Comparison of ENCODE assay signal across 1 cellular context in genomic region chr2:171389325-171389724, GRCh38.
A peak's percentile ranks its signal among the peaks of the same experiment; 100 is the strongest.
TF ChIP-seq lines count a peak whose summit lies in the region.

No MANE protein-coding gene starts in this region.

TF ChIP-seq in GM12878, 131 proteins besides CTCF, POLR2A, EP300 and RAD21 (continues in another document):
- TF ChIP-seq MAX (IDR thresholded peaks at IDR 0.05; ENCODE audit: low read depth, low read length), result no peak
- no peak for TF ChIP-seq TARDBP (IDR thresholded peaks at IDR 0.05; ENCODE audit: borderline replicate concordance)
- TF ChIP-seq CBFB (IDR thresholded peaks at IDR 0.05; ENCODE audit: low read depth), result 0 out of 2 replicates have a peak, but pooled peaks have one; percentile 25
- TF ChIP-seq RELB (IDR thresholded peaks at IDR 0.05; ENCODE audit: low read depth), result no peak
- TF ChIP-seq, protein P1, sequence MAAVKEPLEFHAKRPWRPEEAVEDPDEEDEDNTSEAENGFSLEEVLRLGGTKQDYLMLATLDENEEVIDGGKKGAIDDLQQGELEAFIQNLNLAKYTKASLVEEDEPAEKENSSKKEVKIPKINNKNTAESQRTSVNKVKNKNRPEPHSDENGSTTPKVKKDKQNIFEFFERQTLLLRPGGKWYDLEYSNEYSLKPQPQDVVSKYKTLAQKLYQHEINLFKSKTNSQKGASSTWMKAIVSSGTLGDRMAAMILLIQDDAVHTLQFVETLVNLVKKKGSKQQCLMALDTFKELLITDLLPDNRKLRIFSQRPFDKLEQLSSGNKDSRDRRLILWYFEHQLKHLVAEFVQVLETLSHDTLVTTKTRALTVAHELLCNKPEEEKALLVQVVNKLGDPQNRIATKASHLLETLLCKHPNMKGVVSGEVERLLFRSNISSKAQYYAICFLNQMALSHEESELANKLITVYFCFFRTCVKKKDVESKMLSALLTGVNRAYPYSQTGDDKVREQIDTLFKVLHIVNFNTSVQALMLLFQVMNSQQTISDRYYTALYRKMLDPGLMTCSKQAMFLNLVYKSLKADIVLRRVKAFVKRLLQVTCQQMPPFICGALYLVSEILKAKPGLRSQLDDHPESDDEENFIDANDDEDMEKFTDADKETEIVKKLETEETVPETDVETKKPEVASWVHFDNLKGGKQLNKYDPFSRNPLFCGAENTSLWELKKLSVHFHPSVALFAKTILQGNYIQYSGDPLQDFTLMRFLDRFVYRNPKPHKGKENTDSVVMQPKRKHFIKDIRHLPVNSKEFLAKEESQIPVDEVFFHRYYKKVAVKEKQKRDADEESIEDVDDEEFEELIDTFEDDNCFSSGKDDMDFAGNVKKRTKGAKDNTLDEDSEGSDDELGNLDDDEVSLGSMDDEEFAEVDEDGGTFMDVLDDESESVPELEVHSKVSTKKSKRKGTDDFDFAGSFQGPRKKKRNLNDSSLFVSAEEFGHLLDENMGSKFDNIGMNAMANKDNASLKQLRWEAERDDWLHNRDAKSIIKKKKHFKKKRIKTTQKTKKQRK (IDR thresholded peaks at IDR 0.05; ENCODE audit: low read depth, low read length), result no peak
- TF ChIP-seq, protein P2, sequence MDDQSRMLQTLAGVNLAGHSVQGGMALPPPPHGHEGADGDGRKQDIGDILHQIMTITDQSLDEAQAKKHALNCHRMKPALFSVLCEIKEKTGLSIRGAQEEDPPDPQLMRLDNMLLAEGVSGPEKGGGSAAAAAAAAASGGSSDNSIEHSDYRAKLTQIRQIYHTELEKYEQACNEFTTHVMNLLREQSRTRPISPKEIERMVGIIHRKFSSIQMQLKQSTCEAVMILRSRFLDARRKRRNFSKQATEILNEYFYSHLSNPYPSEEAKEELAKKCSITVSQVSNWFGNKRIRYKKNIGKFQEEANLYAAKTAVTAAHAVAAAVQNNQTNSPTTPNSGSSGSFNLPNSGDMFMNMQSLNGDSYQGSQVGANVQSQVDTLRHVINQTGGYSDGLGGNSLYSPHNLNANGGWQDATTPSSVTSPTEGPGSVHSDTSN (IDR thresholded peaks at IDR 0.05; ENCODE audit: insufficient replicate concordance, low read depth, low read length), result no peak
- no peak for TF ChIP-seq ASH2L (IDR thresholded peaks at IDR 0.05; ENCODE audit: borderline replicate concordance, low read depth)
- no peak for TF ChIP-seq SMAD5 (IDR thresholded peaks at IDR 0.05; ENCODE audit: low read depth)
- TF ChIP-seq MEF2A (IDR thresholded peaks at IDR 0.05; ENCODE audit: insufficient read depth, low read depth, low read length), result 0 out of 2 replicates have a peak, but pooled peaks have one; percentile 2
- TF ChIP-seq EED (IDR thresholded peaks at IDR 0.05; ENCODE audit: low read depth), result peak; percentile 78
- TF ChIP-seq POLR2AphosphoS2 (IDR thresholded peaks at IDR 0.05; ENCODE audit: low read depth, low read length), result no peak
- no peak for TF ChIP-seq ZNF687 (IDR thresholded peaks at IDR 0.05)
- no peak for TF ChIP-seq NR2C1 (IDR thresholded peaks at IDR 0.05)
- no peak for TF ChIP-seq TCF12 (IDR thresholded peaks at IDR 0.05; ENCODE audit: low read depth, low read length)
- no peak for TF ChIP-seq ZBED1 (IDR thresholded peaks at IDR 0.05; ENCODE audit: borderline replicate concordance)
- TF ChIP-seq, protein P3, sequence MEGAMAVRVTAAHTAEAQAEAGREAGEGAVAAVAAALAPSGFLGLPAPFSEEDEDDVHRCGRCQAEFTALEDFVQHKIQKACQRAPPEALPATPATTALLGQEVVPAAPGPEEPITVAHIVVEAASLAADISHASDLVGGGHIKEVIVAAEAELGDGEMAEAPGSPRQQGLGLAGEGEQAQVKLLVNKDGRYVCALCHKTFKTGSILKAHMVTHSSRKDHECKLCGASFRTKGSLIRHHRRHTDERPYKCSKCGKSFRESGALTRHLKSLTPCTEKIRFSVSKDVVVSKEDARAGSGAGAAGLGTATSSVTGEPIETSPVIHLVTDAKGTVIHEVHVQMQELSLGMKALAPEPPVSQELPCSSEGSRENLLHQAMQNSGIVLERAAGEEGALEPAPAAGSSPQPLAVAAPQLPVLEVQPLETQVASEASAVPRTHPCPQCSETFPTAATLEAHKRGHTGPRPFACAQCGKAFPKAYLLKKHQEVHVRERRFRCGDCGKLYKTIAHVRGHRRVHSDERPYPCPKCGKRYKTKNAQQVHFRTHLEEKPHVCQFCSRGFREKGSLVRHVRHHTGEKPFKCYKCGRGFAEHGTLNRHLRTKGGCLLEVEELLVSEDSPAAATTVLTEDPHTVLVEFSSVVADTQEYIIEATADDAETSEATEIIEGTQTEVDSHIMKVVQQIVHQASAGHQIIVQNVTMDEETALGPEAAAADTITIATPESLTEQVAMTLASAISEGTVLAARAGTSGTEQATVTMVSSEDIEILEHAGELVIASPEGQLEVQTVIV (IDR thresholded peaks at IDR 0.05; ENCODE audit: borderline replicate concordance, partially characterized antibody), result no peak
- no peak for TF ChIP-seq DPF2 (IDR thresholded peaks at IDR 0.05)
- no peak for TF ChIP-seq SIN3A (IDR thresholded peaks at IDR 0.05; ENCODE audit: low read depth, low read length)
- TF ChIP-seq RAD51 (IDR thresholded peaks at IDR 0.05), result no peak
- TF ChIP-seq PAX8 (IDR thresholded peaks at IDR 0.05), result peak; percentile 97
- TF ChIP-seq ZNF384 (IDR thresholded peaks at IDR 0.05; ENCODE audit: borderline replicate concordance, low read depth, low read length), result peak; percentile 76; the same call in 1 of the 2 replicates
- peak; percentile 33; the same call in 1 of the 2 replicates for TF ChIP-seq FOXM1 (IDR thresholded peaks at IDR 0.05; ENCODE audit: low read depth, low read length)
- TF ChIP-seq ETV6 (conservative IDR thresholded peaks at IDR 0.05 in 1 of 2, IDR thresholded peaks at IDR 0.05 in 1 of 2; ENCODE audit: borderline replicate concordance in 1 of 2, low read depth in 1 of 2), result no peak
- TF ChIP-seq NFXL1 (IDR thresholded peaks at IDR 0.05; ENCODE audit: borderline replicate concordance), result no peak
- TF ChIP-seq HCFC1 (IDR thresholded peaks at IDR 0.05; ENCODE audit: low read length), result no peak
- TF ChIP-seq TCF7 (IDR thresholded peaks at IDR 0.05; ENCODE audit: borderline replicate concordance), result peak; percentile 57; the same call in 1 of the 2 replicates
- TF ChIP-seq RUNX3 (IDR thresholded peaks at IDR 0.05; ENCODE audit: low read length), result peak; percentile 82
- TF ChIP-seq LARP7 (IDR thresholded peaks at IDR 0.05), result no peak
- TF ChIP-seq, protein P4, sequence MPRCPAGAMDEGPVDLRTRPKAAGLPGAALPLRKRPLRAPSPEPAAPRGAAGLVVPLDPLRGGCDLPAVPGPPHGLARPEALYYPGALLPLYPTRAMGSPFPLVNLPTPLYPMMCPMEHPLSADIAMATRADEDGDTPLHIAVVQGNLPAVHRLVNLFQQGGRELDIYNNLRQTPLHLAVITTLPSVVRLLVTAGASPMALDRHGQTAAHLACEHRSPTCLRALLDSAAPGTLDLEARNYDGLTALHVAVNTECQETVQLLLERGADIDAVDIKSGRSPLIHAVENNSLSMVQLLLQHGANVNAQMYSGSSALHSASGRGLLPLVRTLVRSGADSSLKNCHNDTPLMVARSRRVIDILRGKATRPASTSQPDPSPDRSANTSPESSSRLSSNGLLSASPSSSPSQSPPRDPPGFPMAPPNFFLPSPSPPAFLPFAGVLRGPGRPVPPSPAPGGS (IDR thresholded peaks at IDR 0.05; ENCODE audit: borderline replicate concordance, insufficient read depth, low read depth, low read length, poor library complexity, severe bottlenecking), result no peak
- TF ChIP-seq POU2F2 (IDR thresholded peaks at IDR 0.05; ENCODE audit: borderline replicate concordance, low read depth, low read length), result no peak
- TF ChIP-seq, protein P5, sequence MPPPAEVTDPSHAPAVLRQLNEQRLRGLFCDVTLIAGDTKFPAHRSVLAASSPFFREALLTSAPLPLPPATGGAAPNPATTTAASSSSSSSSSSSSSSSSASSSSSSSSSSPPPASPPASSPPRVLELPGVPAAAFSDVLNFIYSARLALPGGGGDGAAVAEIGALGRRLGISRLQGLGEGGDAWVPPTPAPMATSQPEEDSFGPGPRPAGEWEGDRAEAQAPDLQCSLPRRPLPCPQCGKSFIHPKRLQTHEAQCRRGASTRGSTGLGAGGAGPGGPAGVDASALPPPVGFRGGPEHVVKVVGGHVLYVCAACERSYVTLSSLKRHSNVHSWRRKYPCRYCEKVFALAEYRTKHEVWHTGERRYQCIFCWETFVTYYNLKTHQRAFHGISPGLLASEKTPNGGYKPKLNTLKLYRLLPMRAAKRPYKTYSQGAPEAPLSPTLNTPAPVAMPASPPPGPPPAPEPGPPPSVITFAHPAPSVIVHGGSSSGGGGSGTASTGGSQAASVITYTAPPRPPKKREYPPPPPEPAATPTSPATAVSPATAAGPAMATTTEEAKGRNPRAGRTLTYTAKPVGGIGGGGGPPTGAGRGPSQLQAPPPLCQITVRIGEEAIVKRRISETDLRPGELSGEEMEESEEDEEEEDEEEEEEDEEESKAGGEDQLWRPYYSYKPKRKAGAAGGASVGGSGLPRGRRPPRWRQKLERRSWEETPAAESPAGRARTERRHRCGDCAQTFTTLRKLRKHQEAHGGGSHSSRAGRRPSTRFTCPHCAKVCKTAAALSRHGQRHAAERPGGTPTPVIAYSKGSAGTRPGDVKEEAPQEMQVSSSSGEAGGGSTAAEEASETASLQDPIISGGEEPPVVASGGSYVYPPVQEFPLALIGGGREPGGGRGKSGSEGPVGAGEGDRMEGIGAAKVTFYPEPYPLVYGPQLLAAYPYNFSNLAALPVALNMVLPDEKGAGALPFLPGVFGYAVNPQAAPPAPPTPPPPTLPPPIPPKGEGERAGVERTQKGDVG (CRISPR knock-in tag; IDR thresholded peaks at IDR 0.05), result no peak
- TF ChIP-seq JUNB (IDR thresholded peaks at IDR 0.05), result peak; percentile 42; the same call in 1 of the 2 replicates
- no peak for TF ChIP-seq SREBF2 (IDR thresholded peaks at IDR 0.05; ENCODE audit: low read length)
- TF ChIP-seq CEBPB (IDR thresholded peaks at IDR 0.05; ENCODE audit: borderline replicate concordance in 1 of 2, low read depth in 2 of 2, low read length in 2 of 2), result no peak
- TF ChIP-seq, protein P6, sequence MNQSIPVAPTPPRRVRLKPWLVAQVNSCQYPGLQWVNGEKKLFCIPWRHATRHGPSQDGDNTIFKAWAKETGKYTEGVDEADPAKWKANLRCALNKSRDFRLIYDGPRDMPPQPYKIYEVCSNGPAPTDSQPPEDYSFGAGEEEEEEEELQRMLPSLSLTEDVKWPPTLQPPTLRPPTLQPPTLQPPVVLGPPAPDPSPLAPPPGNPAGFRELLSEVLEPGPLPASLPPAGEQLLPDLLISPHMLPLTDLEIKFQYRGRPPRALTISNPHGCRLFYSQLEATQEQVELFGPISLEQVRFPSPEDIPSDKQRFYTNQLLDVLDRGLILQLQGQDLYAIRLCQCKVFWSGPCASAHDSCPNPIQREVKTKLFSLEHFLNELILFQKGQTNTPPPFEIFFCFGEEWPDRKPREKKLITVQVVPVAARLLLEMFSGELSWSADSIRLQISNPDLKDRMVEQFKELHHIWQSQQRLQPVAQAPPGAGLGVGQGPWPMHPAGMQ (IDR thresholded peaks at IDR 0.05; ENCODE audit: borderline replicate concordance), result no peak
- TF ChIP-seq PAX5 (IDR thresholded peaks at IDR 0.05; ENCODE audit: borderline replicate concordance, low read depth, low read length), result peak; percentile 89
- TF ChIP-seq SIX5 (IDR thresholded peaks at IDR 0.05; ENCODE audit: low read depth, low read length, severe bottlenecking), result no peak
- TF ChIP-seq ATF2 (IDR thresholded peaks at IDR 0.05; ENCODE audit: low read length), result 0 out of 2 replicates have a peak, but pooled peaks have one; percentile 40
- TF ChIP-seq NR2C2 (IDR thresholded peaks at IDR 0.05; ENCODE audit: borderline replicate concordance, control insufficient read depth, insufficient read length, low read depth), result no peak
